In the genomic region with DNA sequence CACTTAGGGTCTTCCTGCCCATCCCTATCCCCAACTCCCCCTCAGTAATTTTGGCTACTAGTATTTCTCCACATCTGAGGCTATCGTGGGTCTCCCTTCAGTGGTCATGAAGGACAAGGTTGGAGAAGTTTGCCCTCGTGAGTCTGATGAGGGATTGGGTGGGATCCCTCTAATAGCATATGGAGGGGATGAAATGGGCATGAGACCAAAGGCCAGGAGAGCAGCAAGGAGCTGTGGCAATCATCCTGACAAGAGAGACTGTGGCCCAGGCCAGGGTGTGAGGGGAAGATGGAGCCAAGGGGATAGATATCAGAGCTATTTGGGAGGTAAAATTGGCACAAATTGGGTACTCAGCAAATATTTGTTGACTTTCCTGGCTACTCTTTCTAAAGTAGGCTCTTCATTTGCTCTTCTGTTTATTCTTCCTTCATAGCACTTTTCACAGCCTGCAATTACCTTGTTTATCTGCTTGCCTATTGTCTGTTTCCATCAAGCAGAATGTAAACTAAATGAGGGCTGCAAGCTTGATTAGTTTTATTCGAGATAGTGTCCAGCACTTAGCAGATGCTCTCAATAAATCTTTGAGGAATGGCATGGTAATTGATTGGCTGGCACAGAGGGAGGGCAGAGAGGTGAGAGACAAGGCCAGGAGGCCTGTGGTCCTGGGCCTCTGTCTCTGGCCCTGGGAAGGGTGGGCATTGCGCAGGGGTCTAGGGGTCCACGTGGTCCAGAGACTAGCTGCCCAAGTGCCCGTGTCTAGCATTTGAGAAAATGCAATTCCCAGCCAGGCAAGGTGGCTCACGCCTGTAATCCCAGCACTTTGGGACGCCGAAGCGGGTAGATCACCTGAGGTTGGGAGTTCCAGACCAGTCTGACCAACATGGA, we compare ENCODE assay signal across 10 cellular contexts. TPM values are rescaled to one million over a fixed set of nuclear protein-coding genes. Genes with fewer than 3 reads are reported as not detected.
DNase-seq lines count a peak whose midpoint lies in the region; ATAC-seq lines count a peak whose summit lies in the region.
"Had no signal": no experiment of that assay in that cellular context is flagged by ENCODE, and none has a peak within 500 bp of the region (broad histone marks: within the 10 kb centered on the region; RNA-seq: fewer than 3 reads in every experiment).

No MANE protein-coding gene starts in this region.

- H3K27me3 ChIP-seq in BLaER1, result no peaks in the 10 kb centered on the region
- H3K27me3 ChIP-seq in naive thymus-derived CD4-positive, alpha-beta T cell (ENCODE audit: control insufficient read depth in 2 of 2, insufficient read depth in 2 of 2, low read length in 2 of 2), result no peaks in the 10 kb centered on the region
- H3K27me3 ChIP-seq: breast epithelium had no signal

- H4K20me1 ChIP-seq in BLaER1, result no peaks in the 10 kb centered on the region

- H3K9ac ChIP-seq in BLaER1, result peak overlapping the region; percentile 94; the same call in 1 of the 2 replicates

- H3K36me3 ChIP-seq in BLaER1, result peaks cover 20% of the 10 kb centered on the region
- H3K36me3 ChIP-seq in naive thymus-derived CD4-positive, alpha-beta T cell (ENCODE audit: control insufficient read depth in 2 of 3, insufficient read depth in 3 of 3, low read length in 3 of 3), result peaks cover 5 to 19% (median 10%) of the 10 kb centered on the region in 3 experiments
- H3K36me3 ChIP-seq: breast epithelium had no signal

- peak overlapping the region in 2 of 3 donors; percentile 18 to 73 for H3K27ac Mint-ChIP-seq in IgD-negative memory B cell
- H3K27ac Mint-ChIP-seq in activated naive CD8-positive, alpha-beta T cell, result peak overlapping the region; percentile 99
- peak overlapping the region; percentile 36 to 99 (median 98) for H3K27ac Mint-ChIP-seq in naive thymus-derived CD4-positive, alpha-beta T cell

- H3K4me3 Mint-ChIP-seq in IgD-negative memory B cell, result peak overlapping the region in 3 of 4 donors; percentile 38 to 76 (median 59)
- H3K4me3 Mint-ChIP-seq in activated naive CD8-positive, alpha-beta T cell, result peak overlapping the region; percentile 94
- H3K4me3 Mint-ChIP-seq in naive thymus-derived CD4-positive, alpha-beta T cell, result peak overlapping the region in 8 of 10 donors; percentile 11 to 96 (median 54)

- intact Hi-C loops in naive thymus-derived CD4-positive, alpha-beta T cell (cut with micrococcal nuclease), result loop anchor here in 1 of 2 donors (2.0 kb wide), 1 partner anchor 38 kb away; no protein-coding TSS in a partner anchor

- peaks cover 7 to 17% (median 10%) of the 10 kb centered on the region in 3 donors for H3K4me1 Mint-ChIP-seq in IgD-negative memory B cell
- H3K4me1 Mint-ChIP-seq in activated naive CD8-positive, alpha-beta T cell (ENCODE audit: low read depth), result peaks cover 23% of the 10 kb centered on the region
- H3K4me1 Mint-ChIP-seq in naive thymus-derived CD4-positive, alpha-beta T cell, result peaks cover 15 to 35% (median 26%) of the 10 kb centered on the region in 7 donors

- H3K9me3 Mint-ChIP-seq in IgD-negative memory B cell, result no peaks in the 10 kb centered on the region
- no peaks in the 10 kb centered on the region for H3K9me3 Mint-ChIP-seq in activated naive CD8-positive, alpha-beta T cell (ENCODE audit: low read depth)
- H3K9me3 Mint-ChIP-seq in naive thymus-derived CD4-positive, alpha-beta T cell, result no peaks in the 10 kb centered on the region

- ATAC-seq in naive thymus-derived CD4-positive, alpha-beta T cell, result no peak
- ATAC-seq in GM18870 (IDR thresholded peaks at IDR 0.05; ENCODE audit: unreplicated experiment) (no peak), GM18873 (IDR thresholded peaks at IDR 0.05; ENCODE audit: low FRiP score, unreplicated experiment) (no peak)

- CTCF ChIA-PET in naive thymus-derived CD4-positive, alpha-beta T cell (lab: Charles Lee), result interaction anchor here (0.8 to 2.3 kb wide), 4 partner anchors 9 to 44 kb away, joined by 5 to 7 read pairs (median 5); partner anchors contain the start of gene PTCH2

- no peaks in the 10 kb centered on the region for H3K36me3 Mint-ChIP-seq in IgD-negative memory B cell
- H3K36me3 Mint-ChIP-seq in activated naive CD8-positive, alpha-beta T cell, result peaks cover 12% of the 10 kb centered on the region
- peaks cover 11 to 23% (median 15%) of the 10 kb centered on the region in 5 donors for H3K36me3 Mint-ChIP-seq in naive thymus-derived CD4-positive, alpha-beta T cell

- H3K9me3 ChIP-seq in BLaER1, result no peaks in the 10 kb centered on the region
- H3K9me3 ChIP-seq in naive thymus-derived CD4-positive, alpha-beta T cell (ENCODE audit: control insufficient read depth in 2 of 3, low read length in 3 of 3), result no peaks in the 10 kb centered on the region
- H3K9me3 ChIP-seq: breast epithelium had no signal

- peak in 1 of 9 donors; percentile 7 for DNase-seq in naive thymus-derived CD4-positive, alpha-beta T cell
- DNase-seq in GOT3 (lab: John Stamatoyannopoulos, UW), result no peak
- no peak for DNase-seq in NCI-H2171 treated with DMSO at 0.1 percent for 48 hours (lab: John Stamatoyannopoulos, UW)

- POLR2A ChIA-PET in naive thymus-derived CD4-positive, alpha-beta T cell (lab: Charles Lee), result interaction anchor here (0.6 to 18.7 kb wide), 12 partner anchors 13 to 505 kb away, joined by 3 to 709 read pairs (median 10); partner anchors contain the start of genes BTBD19, HECTD3, RPS8 and UROD

- H3K4me2 ChIP-seq in BLaER1, result peak overlapping the region; percentile 81

- peaks cover 42% of the 10 kb centered on the region for H3K4me1 ChIP-seq in BLaER1
- peaks cover 17 to 24% of the 10 kb centered on the region in 2 donors for H3K4me1 ChIP-seq in naive thymus-derived CD4-positive, alpha-beta T cell (ENCODE audit: control insufficient read depth in 2 of 2, insufficient read depth in 2 of 2, low read length in 2 of 2)

- H3K4me3 ChIP-seq in BLaER1, result no peak overlapping the region
- no peak overlapping the region for H3K4me3 ChIP-seq in naive thymus-derived CD4-positive, alpha-beta T cell (ENCODE audit: low read length)

- no peaks in the 10 kb centered on the region for H3K27me3 Mint-ChIP-seq in IgD-negative memory B cell
- H3K27me3 Mint-ChIP-seq in activated naive CD8-positive, alpha-beta T cell, result no peaks in the 10 kb centered on the region
- H3K27me3 Mint-ChIP-seq in naive thymus-derived CD4-positive, alpha-beta T cell, result no peaks in the 10 kb centered on the region

- H3K27ac ChIP-seq in BLaER1, result peak overlapping the region; percentile 93
- peak overlapping the region; percentile 94 for H3K27ac ChIP-seq in naive thymus-derived CD4-positive, alpha-beta T cell (ENCODE audit: low read depth, low read length)

RNA-seq across cellular contexts. Expression of gene PLK3, which starts 1.5 kb away (rescaled TPM):
- 9.6 TPM for polyA plus RNA-seq in IgD-negative memory B cell
- total RNA-seq in naive thymus-derived CD4-positive, alpha-beta T cell, result 100 to 1,000 TPM in 4 of 5 experiments, 10 to 100 TPM in 1; 92.8 to 456 (median 142) TPM
- 10 to 100 TPM; 30.5 to 59.1 TPM for polyA plus RNA-seq in naive thymus-derived CD4-positive, alpha-beta T cell

RNA-seq across cellular contexts. Expression of gene DYNLT4, which starts 8.4 kb away (rescaled TPM):
- not detected for polyA plus RNA-seq in IgD-negative memory B cell
- 1 to 10 TPM in 2 of 5 experiments, under 1 TPM in 3; 0.31 to 9.7 (median 0.87) TPM for total RNA-seq in naive thymus-derived CD4-positive, alpha-beta T cell
- polyA plus RNA-seq in naive thymus-derived CD4-positive, alpha-beta T cell, result under 1 TPM in 1 of 2 donors, not detected in 1; 0.47 TPM

RNA-seq across cellular contexts. Expression of gene BTBD19, which starts 9.6 kb away (rescaled TPM):
- polyA plus RNA-seq in IgD-negative memory B cell, result not detected
- total RNA-seq in naive thymus-derived CD4-positive, alpha-beta T cell, result 10 to 100 TPM; 11.2 to 47.2 (median 13.5) TPM
- under 1 TPM; 0.07 to 0.28 TPM for polyA plus RNA-seq in naive thymus-derived CD4-positive, alpha-beta T cell

RNA-seq across cellular contexts. Expression of gene BEST4, which starts 10.8 kb away (rescaled TPM):
- polyA plus RNA-seq in IgD-negative memory B cell, result 0.94 TPM
- 1 to 10 TPM in 2 of 5 experiments, under 1 TPM in 3; 0.77 to 1.4 (median 0.96) TPM for total RNA-seq in naive thymus-derived CD4-positive, alpha-beta T cell
- polyA plus RNA-seq in naive thymus-derived CD4-positive, alpha-beta T cell, result under 1 TPM in 1 of 2 donors, not detected in 1; 0.72 TPM
- total RNA-seq: PC-3 had no signal

RNA-seq across cellular contexts. Expression of gene RPS8, which starts 23.4 kb away (rescaled TPM):
- 1,590 TPM for polyA plus RNA-seq in IgD-negative memory B cell
- 1,000 to 10,000 TPM; 2,000 to 3,409 (median 3,025) TPM for total RNA-seq in naive thymus-derived CD4-positive, alpha-beta T cell
- 1,000 to 10,000 TPM in 1 of 2 donors, 100 to 1,000 TPM in 1; 954 to 1,486 TPM for polyA plus RNA-seq in naive thymus-derived CD4-positive, alpha-beta T cell

Comparison
In these comparisons a context has a peak if more than half of its experiments do, and no peak if none do; other contexts are left out.
1. H3K27ac Mint-ChIP-seq: peak in every context shown above with its lines; median percentile 99 in activated naive CD8-positive, alpha-beta T cell; 98 in naive thymus-derived CD4-positive, alpha-beta T cell; 46 in IgD-negative memory B cell.